1 cellular context compared by ENCODE assay signal in genomic region chr15:65329991-65330735, GRCh38.
TF ChIP-seq lines count a peak whose summit lies in the region.

No MANE protein-coding gene starts in this region.

TF ChIP-seq in WTC11, 78 proteins besides CTCF, POLR2A, EP300 and RAD21 (continued from another document):
- no peak for TF ChIP-seq ZNF532 (CRISPR knock-in tag; IDR thresholded peaks at IDR 0.05; ENCODE audit: borderline replicate concordance)
- no peak for TF ChIP-seq ATF6 (CRISPR knock-in tag; IDR thresholded peaks at IDR 0.05)
- no peak for TF ChIP-seq AR (CRISPR knock-in tag; IDR thresholded peaks at IDR 0.05)
